In genomic region chrX:48794993-48795501, GRCh38 we compare ENCODE assay signal across 14 cellular contexts. TPM values are rescaled to one million over a fixed set of nuclear protein-coding genes. Genes with fewer than 3 reads are reported as not detected.
DNase-seq lines count a peak whose midpoint lies in the region; ATAC-seq and TF ChIP-seq lines count a peak whose summit lies in the region.
"Had no signal": no experiment of that assay in that cellular context is flagged by ENCODE, and none has a peak within 500 bp of the region (broad histone marks: within the 10 kb centered on the region; RNA-seq: fewer than 3 reads in every experiment).

No MANE protein-coding gene starts in this region.

- peaks cover 26% of the 10 kb centered on the region for H3K4me1 Mint-ChIP-seq in Calu3 (ENCODE audit: low read depth, unreplicated experiment)

- no peak for TF ChIP-seq POLR2A in suprapubic skin (IDR thresholded peaks at IDR 0.05)

- CTCF ChIA-PET in Calu3 (lab: Charles Lee): no interaction called here

- H3K4me3 Mint-ChIP-seq in Calu3 (ENCODE audit: low read depth, unreplicated experiment): peak overlapping the region; percentile 40
- H3K4me3 Mint-ChIP-seq: naive thymus-derived CD4-positive, alpha-beta T cell had no signal

- TF ChIP-seq CTCF in Calu3 (IDR thresholded peaks at IDR 0.05; ENCODE audit: unreplicated experiment): no peak
- TF ChIP-seq CTCF in choroid plexus epithelial cell (conservative IDR thresholded peaks at IDR 0.05; ENCODE audit: low read depth, low read length): no peak
- TF ChIP-seq CTCF in suprapubic skin (IDR thresholded peaks at IDR 0.05): no peak

- no peak for TF ChIP-seq EP300 in suprapubic skin (IDR thresholded peaks at IDR 0.05)

- H3K9me3 ChIP-seq in suprapubic skin: no peaks in the 10 kb centered on the region

- peak; percentile 56 for DNase-seq in Calu3
- peak; percentile 9 for DNase-seq in NCI-H226
- peak; percentile 69 for DNase-seq in choroid plexus epithelial cell (ENCODE audit: low read depth)
- DNase-seq in myocyte (ENCODE audit: low read depth): peak; percentile 39
- DNase-seq in suprapubic skin (ENCODE audit: low spot score in 2 of 2): no peak
- DNase-seq in NCI-H526 treated with DMSO at 0.1 percent for 48 hours (lab: John Stamatoyannopoulos, UW): no peak
- DNase-seq: activated CD4-positive, alpha-beta T cell treated with anti-CD3 and anti-CD28 coated beads for 4 hours; activated gamma-delta T cell; naive thymus-derived CD4-positive, alpha-beta T cell; NCI-H345; SHP77 treated with DMSO at 0.1 percent for 48 hours had no signal

- 58% methylated on average over 7 of the region's 8 CpGs for WGBS in suprapubic skin

- BruUV-seq in Calu3 (replicated peaks; lab: Mats Ljungman, UMichigan): no TSS peak

- H3K27me3 ChIP-seq in suprapubic skin: no peaks in the 10 kb centered on the region

- H3K9me3 Mint-ChIP-seq in Calu3 (ENCODE audit: low read depth, unreplicated experiment): no peaks in the 10 kb centered on the region
- H3K9me3 Mint-ChIP-seq: naive thymus-derived CD4-positive, alpha-beta T cell had no signal

- peaks cover 6% of the 10 kb centered on the region for H3K36me3 Mint-ChIP-seq in Calu3 (ENCODE audit: insufficient read depth, unreplicated experiment)
- H3K36me3 Mint-ChIP-seq: naive thymus-derived CD4-positive, alpha-beta T cell had no signal

- H3K4me3 ChIP-seq in choroid plexus epithelial cell (ENCODE audit: low read depth, low read length) (no peak overlapping the region), suprapubic skin (no peak overlapping the region)

- ATAC-seq in HG02973 (IDR thresholded peaks at IDR 0.05; ENCODE audit: unreplicated experiment) (no peak), HG03354 (IDR thresholded peaks at IDR 0.05; ENCODE audit: poor library complexity, severe bottlenecking, unreplicated experiment) (no peak)
- ATAC-seq: naive thymus-derived CD4-positive, alpha-beta T cell had no signal

- H3K36me3 ChIP-seq in suprapubic skin: no peaks in the 10 kb centered on the region

- no peak overlapping the region for H3K27ac ChIP-seq in suprapubic skin

- no peaks in the 10 kb centered on the region for H3K4me1 ChIP-seq in suprapubic skin

- peaks cover 10% of the 10 kb centered on the region for H3K27me3 Mint-ChIP-seq in Calu3 (ENCODE audit: unreplicated experiment)
- H3K27me3 Mint-ChIP-seq: naive thymus-derived CD4-positive, alpha-beta T cell had no signal

- intact Hi-C loops in Calu3 (cut with micrococcal nuclease; ENCODE audit: unreplicated experiment): no loop called here

- peak overlapping the region; percentile 46 for H3K27ac Mint-ChIP-seq in Calu3 (ENCODE audit: unreplicated experiment)
- H3K27ac Mint-ChIP-seq: naive thymus-derived CD4-positive, alpha-beta T cell had no signal

RNA-seq across cellular contexts. Expression of gene HDAC6, which starts 6.8 kb away (rescaled TPM):
- total RNA-seq in Calu3 (2022) (68.1 and 78.7 TPM in 2 replicates), myocyte (60.8 and 75.5 TPM in 2 replicates), suprapubic skin (100 to 1,000 TPM in 1 of 4 donors, 10 to 100 TPM in 3; 67.3 to 129 (median 93.2) TPM)
- 52.8 TPM for polyA plus RNA-seq in myocyte (2012)

RNA-seq across cellular contexts. Expression of gene GATA1, which starts 8.7 kb away (rescaled TPM):
- total RNA-seq in Calu3 (2022) (not detected in 2 replicates), myocyte (not detected in 2 replicates), suprapubic skin (not detected)
- not detected for polyA plus RNA-seq in myocyte (2012)
- total RNA-seq: dermis microvascular lymphatic vessel endothelial cell had no signal
- polyA plus RNA-seq: naive thymus-derived CD4-positive, alpha-beta T cell had no signal

RNA-seq across cellular contexts. Expression of gene ERAS, which starts 31.3 kb away (rescaled TPM):
- 0.47 and 0.49 TPM in 2 replicates for total RNA-seq in Calu3 (2022)
- total RNA-seq in myocyte: not detected in 2 replicates
- polyA plus RNA-seq in myocyte (2012): 0.06 TPM
- total RNA-seq in suprapubic skin: not detected
- total RNA-seq: dermis microvascular lymphatic vessel endothelial cell; naive thymus-derived CD4-positive, alpha-beta T cell had no signal
- polyA plus RNA-seq: naive thymus-derived CD4-positive, alpha-beta T cell had no signal

RNA-seq across cellular contexts. Expression of gene GLOD5, which starts 33.5 kb away (rescaled TPM):
- total RNA-seq in Calu3 (2022): not detected in 2 replicates
- total RNA-seq in myocyte: not detected in 2 replicates
- polyA plus RNA-seq in myocyte (2012): not detected
- not detected for total RNA-seq in suprapubic skin
- total RNA-seq: dermis microvascular lymphatic vessel endothelial cell; naive thymus-derived CD4-positive, alpha-beta T cell had no signal
- polyA plus RNA-seq: naive thymus-derived CD4-positive, alpha-beta T cell had no signal

RNA-seq across cellular contexts. Expression of gene PCSK1N, which starts 40.4 kb away (rescaled TPM):
- 53.3 and 70.5 TPM in 2 replicates for total RNA-seq in Calu3 (2022)
- 1.8 and 5.4 TPM in 2 replicates for total RNA-seq in myocyte
- 14.2 TPM for polyA plus RNA-seq in myocyte (2012)
- 1 to 10 TPM; 1.5 to 9.0 (median 2.4) TPM for total RNA-seq in suprapubic skin

Comparison
In these comparisons a context has a peak if more than half of its experiments do, and no peak if none do; other contexts are left out.
1. DNase-seq: peak in Calu3 (single experiment), NCI-H226 (single experiment), choroid plexus epithelial cell (single experiment) and myocyte (single experiment); none in suprapubic skin (0 of 2) and NCI-H526 treated with DMSO at 0.1 percent for 48 hours (single experiment).